In genomic region chr11:8967159-8967558, GRCh38 we compare ENCODE assay signal across 29 cellular contexts. TPM values are rescaled to one million over a fixed set of nuclear protein-coding genes. Genes with fewer than 3 reads are reported as not detected.
"Had no signal": no experiment of that assay in that cellular context is flagged by ENCODE, and none has a peak within 500 bp of the region (broad histone marks: within the 10 kb centered on the region; RNA-seq: fewer than 3 reads in every experiment).

No MANE protein-coding gene starts in this region.

- H3K27ac Mint-ChIP-seq: activated B cell treated with CpG ODN at 0.5 μM for 24 hours; activated CD4-positive, alpha-beta T cell treated with anti-CD3 and anti-CD28 coated beads, Interleukin-2, amount 10 ng/mL, durations not matched to agents 24 days and 14 days; activated CD8-positive, alpha-beta memory T cell treated with anti-CD3 and anti-CD28 coated beads, Interleukin-2, amount 10 ng/mL, durations not matched to agents 7 days and 5 days; activated naive CD4-positive, alpha-beta T cell treated with anti-CD3 and anti-CD28 coated beads, Interleukin-2, amount 50 U/mL, for 24 hours; activated T-helper 1 cell treated with anti-CD3 and anti-CD28 coated beads, Interleukin-12 subunit alpha, Interleukin-12 subunit beta, Interleukin-2, Interleukin-4 antibody, amounts not matched to agents 30 ng/mL and 10 ng/mL and 1 ng/mL, durations not matched to agents 14 hours and 24 hours and 36 hours; T-helper 17 cell had no signal

- DNase-seq: activated B cell treated with CpG ODN at 0.5 μM for 24 hours; activated CD4-positive, alpha-beta T cell treated with anti-CD3 and anti-CD28 coated beads for 1 hour; activated CD4-positive, alpha-beta T cell treated with anti-CD3 and anti-CD28 coated beads, Interleukin-2, amount 10 ng/mL, durations not matched to agents 24 days and 14 days; activated CD4-positive, alpha-beta T cell treated with anti-CD3 and anti-CD28 coated beads, Interleukin-2, amount 50 U/mL, for 48 hours; activated CD8-positive, alpha-beta memory T cell treated with anti-CD3 and anti-CD28 coated beads, Interleukin-2, amount 10 ng/mL, durations not matched to agents 7 days and 5 days; activated effector memory CD4-positive, alpha-beta T cell treated with Interleukin-2 at 50 U/mL for 16 hours; activated naive CD4-positive, alpha-beta T cell; activated T-cell treated with anti-CD3 and anti-CD28 coated beads, Interleukin-2, amount 50 U/mL, for 24 hours; aorta; NCI-H1105 treated with DMSO at 0.1 percent for 48 hours; NCI-H1436 treated with DMSO at 0.1 percent for 48 hours; NCI-H187; NCI-H2081; NCI-H510A treated with DMSO at 0.1 percent for 48 hours; NCI-H69; NK-92 treated with Interleukin-12 subunit alpha and Interleukin-12 subunit beta, amount 100 ng/mL, for 24 hours; PC-3; SHP77; T-helper 17 cell; T-helper 9 cell had no signal

- H3K9me3 Mint-ChIP-seq: activated B cell treated with CpG ODN at 0.5 μM for 24 hours; activated CD4-positive, alpha-beta T cell treated with anti-CD3 and anti-CD28 coated beads, Interleukin-2, amount 10 ng/mL, durations not matched to agents 24 days and 14 days; activated naive CD4-positive, alpha-beta T cell treated with anti-CD3 and anti-CD28 coated beads, Interleukin-2, amount 50 U/mL, for 24 hours; activated T-cell treated with anti-CD3 and anti-CD28 coated beads, Interleukin-2, amount 50 U/mL, for 24 hours; activated T-helper 1 cell treated with anti-CD3 and anti-CD28 coated beads, Interleukin-12 subunit alpha, Interleukin-12 subunit beta, Interleukin-2, Interleukin-4 antibody, amounts not matched to agents 30 ng/mL and 10 ng/mL and 1 ng/mL, durations not matched to agents 14 hours and 24 hours and 36 hours; central memory CD8-positive, alpha-beta T cell had no signal

- H3K4me3 Mint-ChIP-seq: activated CD4-positive, alpha-beta T cell treated with anti-CD3 and anti-CD28 coated beads, Interleukin-2, amount 10 ng/mL, durations not matched to agents 24 days and 14 days; activated CD8-positive, alpha-beta memory T cell treated with anti-CD3 and anti-CD28 coated beads, Interleukin-2, amount 10 ng/mL, durations not matched to agents 7 days and 5 days; activated naive CD4-positive, alpha-beta T cell treated with anti-CD3 and anti-CD28 coated beads, Interleukin-2, amount 50 U/mL, for 24 hours; central memory CD8-positive, alpha-beta T cell had no signal

- H3K27me3 Mint-ChIP-seq: activated B cell treated with CpG ODN at 0.5 μM for 24 hours; activated CD4-positive, alpha-beta T cell treated with anti-CD3 and anti-CD28 coated beads, Interleukin-2, amount 10 ng/mL, durations not matched to agents 24 days and 14 days; activated CD8-positive, alpha-beta memory T cell treated with anti-CD3 and anti-CD28 coated beads, Interleukin-2, amount 10 ng/mL, durations not matched to agents 7 days and 5 days; activated naive CD4-positive, alpha-beta T cell treated with anti-CD3 and anti-CD28 coated beads, Interleukin-2, amount 50 U/mL, for 24 hours; activated T-cell treated with anti-CD3 and anti-CD28 coated beads, Interleukin-2, amount 50 U/mL, for 24 hours; central memory CD8-positive, alpha-beta T cell; T-helper 17 cell had no signal

- FAIRE-seq: bronchial epithelial cell, RCC 7860, TTC549 had no signal

- H3K36me3 Mint-ChIP-seq: activated naive CD4-positive, alpha-beta T cell treated with anti-CD3 and anti-CD28 coated beads, Interleukin-2, amount 50 U/mL, for 24 hours had no signal

- ATAC-seq: activated CD8-positive, alpha-beta memory T cell treated with anti-CD3 and anti-CD28 coated beads, Interleukin-2, amount 10 ng/mL, durations not matched to agents 7 days and 5 days; PC-3; T-helper 17 cell had no signal

RNA-seq across cellular contexts. Expression of gene ASCL3, which starts 24.3 kb away (rescaled TPM):
- total RNA-seq: activated B cell treated with CpG ODN at 0.5 μM for 24 hours; activated CD4-positive, alpha-beta T cell treated with anti-CD3 and anti-CD28 coated beads, Interleukin-2, amount 10 ng/mL, durations not matched to agents 24 days and 14 days; activated CD8-positive, alpha-beta memory T cell treated with anti-CD3 and anti-CD28 coated beads, Interleukin-2, amount 10 ng/mL, durations not matched to agents 7 days and 5 days; activated T-helper 1 cell treated with anti-CD3 and anti-CD28 coated beads, Interleukin-12 subunit alpha, Interleukin-12 subunit beta, Interleukin-2, Interleukin-4 antibody, amounts not matched to agents 30 ng/mL and 10 ng/mL and 1 ng/mL, durations not matched to agents 14 hours and 24 hours and 36 hours; aorta; bronchial epithelial cell; LHCN-M2; M059J; PC-3; SK-MEL-5; T-helper 17 cell had no signal
- polyA plus RNA-seq: aorta had no signal

RNA-seq across cellular contexts. Expression of gene C11orf16, which starts 34.4 kb away (rescaled TPM):
- total RNA-seq: activated B cell treated with CpG ODN at 0.5 μM for 24 hours; activated CD4-positive, alpha-beta T cell treated with anti-CD3 and anti-CD28 coated beads, Interleukin-2, amount 10 ng/mL, durations not matched to agents 24 days and 14 days; activated CD8-positive, alpha-beta memory T cell treated with anti-CD3 and anti-CD28 coated beads, Interleukin-2, amount 10 ng/mL, durations not matched to agents 7 days and 5 days; activated T-helper 1 cell treated with anti-CD3 and anti-CD28 coated beads, Interleukin-12 subunit alpha, Interleukin-12 subunit beta, Interleukin-2, Interleukin-4 antibody, amounts not matched to agents 30 ng/mL and 10 ng/mL and 1 ng/mL, durations not matched to agents 14 hours and 24 hours and 36 hours; aorta; bronchial epithelial cell; LHCN-M2; M059J; PC-3; SK-MEL-5; T-helper 17 cell had no signal
- polyA plus RNA-seq: aorta had no signal

RNA-seq across cellular contexts. Expression of gene NRIP3, which starts 36.6 kb away (rescaled TPM):
- total RNA-seq: activated B cell treated with CpG ODN at 0.5 μM for 24 hours, PC-3 had no signal
